ENCODE assay signal across 13 cellular contexts in the genomic region with DNA sequence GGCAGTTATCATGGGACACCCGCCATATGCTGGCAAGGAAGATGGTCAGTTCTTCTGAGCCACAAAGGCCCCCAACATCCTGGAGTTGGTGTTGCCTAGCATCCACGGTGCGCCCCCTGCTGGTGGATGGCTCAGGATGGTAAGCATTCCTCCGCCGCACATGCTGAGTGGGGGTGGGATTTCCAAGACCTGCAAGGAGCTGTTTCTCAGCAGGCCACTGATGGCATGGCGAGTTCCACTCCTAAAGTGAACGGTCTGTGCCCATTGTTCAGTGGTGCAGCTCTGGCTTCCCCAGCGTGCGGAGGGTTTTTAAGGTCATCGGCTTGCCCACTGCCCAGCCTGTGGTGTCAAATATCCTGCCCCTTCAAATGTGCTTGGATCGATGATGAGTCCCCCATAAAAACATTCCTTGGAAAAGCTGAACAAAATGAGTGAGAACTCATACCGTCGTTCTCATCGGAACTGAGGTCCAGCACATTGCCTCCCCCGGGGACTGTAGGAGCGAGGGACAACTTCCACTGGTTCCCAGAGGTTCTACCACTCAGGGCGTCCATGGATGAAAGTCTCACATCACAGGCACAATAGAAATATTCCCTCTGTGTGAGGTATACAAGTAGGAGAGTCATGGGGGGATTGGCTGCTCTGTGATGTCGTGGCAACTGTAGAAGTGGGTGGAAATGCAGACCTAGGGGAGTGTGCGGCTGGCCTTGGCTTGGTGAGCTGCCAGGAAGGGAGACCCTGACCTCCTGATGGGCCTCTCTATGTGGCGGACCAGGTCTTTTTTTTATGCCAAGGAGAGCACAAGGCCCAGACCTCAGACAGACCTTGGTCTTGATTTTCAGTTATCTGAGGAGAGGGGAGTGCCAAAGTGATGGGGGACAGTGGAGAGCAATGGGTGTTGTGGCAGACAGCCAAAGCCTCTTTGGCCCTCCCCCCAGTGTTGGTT.
DNase-seq lines count a peak whose midpoint lies in the region; TF ChIP-seq lines count a peak whose summit lies in the region.
"Had no signal": no experiment of that assay in that cellular context is flagged by ENCODE, and none has a peak within 500 bp of the region (broad histone marks: within the 10 kb centered on the region; RNA-seq: fewer than 3 reads in every experiment).

No MANE protein-coding gene starts in this region.

- H3K27ac ChIP-seq in brain microvascular endothelial cell: no peak overlapping the region
- H3K27ac ChIP-seq in hepatocyte: no peak overlapping the region
- H3K27ac ChIP-seq: ovary had no signal

- no peaks in the 10 kb centered on the region for H3K9me2 ChIP-seq in hepatocyte (replicated peaks; ENCODE audit: insufficient read depth)

- no peaks in the 10 kb centered on the region for H3K27me3 ChIP-seq in brain microvascular endothelial cell (replicated peaks)
- no peaks in the 10 kb centered on the region for H3K27me3 ChIP-seq in hepatocyte
- H3K27me3 ChIP-seq: ovary had no signal

- intact Hi-C loops in activated T-helper 2 cell treated with anti-CD3 and anti-CD28 coated beads, Interferon-gamma antibody, Interleukin-2, Interleukin-4, amounts not matched to agents 10 μg/mL and 5 μg/mL and 100 μg/mL, durations not matched to agents 14 hours and 24 hours and 36 hours (cut with micrococcal nuclease): no loop called here

- H3K36me3 ChIP-seq in brain microvascular endothelial cell (replicated peaks) (peaks cover 48% of the 10 kb centered on the region), hepatocyte (replicated peaks; ENCODE audit: insufficient read depth, low read depth) (no peaks in the 10 kb centered on the region)

- in situ Hi-C loops in brain microvascular endothelial cell (cut with HindIII; ENCODE audit: low pct_ligation_motif_present, low sequenced_read_pairs): no loop called here

- no peaks in the 10 kb centered on the region for H3K27me3 Mint-ChIP-seq in mesothelial cell of epicardium (ENCODE audit: low read depth)
- H3K27me3 Mint-ChIP-seq in activated T-helper 2 cell treated with anti-CD3 and anti-CD28 coated beads, Interferon-gamma antibody, Interleukin-2, Interleukin-4, amounts not matched to agents 10 μg/mL and 5 μg/mL and 100 μg/mL, durations not matched to agents 14 hours and 24 hours and 36 hours (ENCODE audit: low read depth): no peaks in the 10 kb centered on the region

- H3K27ac Mint-ChIP-seq in mesothelial cell of epicardium: no peak overlapping the region
- no peak overlapping the region for H3K27ac Mint-ChIP-seq in activated T-helper 2 cell treated with anti-CD3 and anti-CD28 coated beads, Interferon-gamma antibody, Interleukin-2, Interleukin-4, amounts not matched to agents 10 μg/mL and 5 μg/mL and 100 μg/mL, durations not matched to agents 14 hours and 24 hours and 36 hours

- no peak overlapping the region for H3K4me3 Mint-ChIP-seq in mesothelial cell of epicardium
- H3K4me3 Mint-ChIP-seq in activated T-helper 2 cell treated with anti-CD3 and anti-CD28 coated beads, Interferon-gamma antibody, Interleukin-2, Interleukin-4, amounts not matched to agents 10 μg/mL and 5 μg/mL and 100 μg/mL, durations not matched to agents 14 hours and 24 hours and 36 hours (ENCODE audit: low read depth): no peak overlapping the region

- peaks cover 59% of the 10 kb centered on the region for H3K9me3 ChIP-seq in hepatocyte (ENCODE audit: low read depth)

- H2AFZ ChIP-seq in hepatocyte: no peak overlapping the region

- no peak overlapping the region for H3K4me2 ChIP-seq in hepatocyte

- no peaks in the 10 kb centered on the region for H3K4me1 Mint-ChIP-seq in mesothelial cell of epicardium
- H3K4me1 Mint-ChIP-seq in activated T-helper 2 cell treated with anti-CD3 and anti-CD28 coated beads, Interferon-gamma antibody, Interleukin-2, Interleukin-4, amounts not matched to agents 10 μg/mL and 5 μg/mL and 100 μg/mL, durations not matched to agents 14 hours and 24 hours and 36 hours (ENCODE audit: low read depth): no peaks in the 10 kb centered on the region

- peak; percentile 1 for DNase-seq in AG08396 (ENCODE audit: low spot score)
- no peak for DNase-seq in brain microvascular endothelial cell
- DNase-seq in mesothelial cell of epicardium (ENCODE audit: low spot score in 2 of 2, unreplicated experiment in 2 of 2): peak; percentile 12 to 25
- DNase-seq in hypothalamus (lab: John Stamatoyannopoulos, UW): no peak
- no peak for DNase-seq in activated T-helper 2 cell treated with anti-CD3 and anti-CD28 coated beads, Interferon-gamma antibody, Interleukin-2, Interleukin-4, amounts not matched to agents 10 μg/mL and 5 μg/mL and 100 μg/mL, durations not matched to agents 14 hours and 24 hours and 36 hours (ENCODE audit: low spot score)
- no peak for DNase-seq in NCI-H748 treated with DMSO at 0.1 percent for 48 hours (lab: John Stamatoyannopoulos, UW)
- DNase-seq in hepatocyte (ENCODE audit: low spot score): no peak
- DNase-seq: activated naive CD4-positive, alpha-beta T cell treated with anti-CD3 and anti-CD28 coated beads, Interleukin-2, amount 50 U/mL, for 16 hours; central memory CD4-positive, alpha-beta T cell; NCI-H446; T-helper 9 cell had no signal

- H3K79me2 ChIP-seq in hepatocyte: no peaks in the 10 kb centered on the region

- H3K4me1 ChIP-seq in hepatocyte (ENCODE audit: insufficient read depth): no peaks in the 10 kb centered on the region

- H4K20me1 ChIP-seq in hepatocyte (ENCODE audit: insufficient read depth, poor library complexity, severe bottlenecking): no peaks in the 10 kb centered on the region

- TF ChIP-seq CTCF in GM12872 (IDR thresholded peaks at IDR 0.05; ENCODE audit: insufficient read depth, low read depth, low read length) (peak; percentile 17; the same call in 1 of the 3 replicates), brain microvascular endothelial cell (IDR thresholded peaks at IDR 0.05; ENCODE audit: low read depth, low read length, missing control alignments) (peak; percentile 27), mesothelial cell of epicardium (IDR thresholded peaks at IDR 0.05; ENCODE audit: unreplicated experiment) (no peak), hepatocyte (IDR thresholded peaks at IDR 0.05; ENCODE audit: poor library complexity) (no peak)

- H3K9me3 Mint-ChIP-seq in mesothelial cell of epicardium: peaks cover 84% of the 10 kb centered on the region
- H3K9me3 Mint-ChIP-seq in activated T-helper 2 cell treated with anti-CD3 and anti-CD28 coated beads, Interferon-gamma antibody, Interleukin-2, Interleukin-4, amounts not matched to agents 10 μg/mL and 5 μg/mL and 100 μg/mL, durations not matched to agents 14 hours and 24 hours and 36 hours: peaks cover 94% of the 10 kb centered on the region

- H3K36me3 Mint-ChIP-seq in mesothelial cell of epicardium: peaks cover 99% of the 10 kb centered on the region
- peaks cover 88% of the 10 kb centered on the region for H3K36me3 Mint-ChIP-seq in activated T-helper 2 cell treated with anti-CD3 and anti-CD28 coated beads, Interferon-gamma antibody, Interleukin-2, Interleukin-4, amounts not matched to agents 10 μg/mL and 5 μg/mL and 100 μg/mL, durations not matched to agents 14 hours and 24 hours and 36 hours (ENCODE audit: low read depth)

- 90% methylated on average over 20 of the region's 20 CpGs for WGBS in hepatocyte (ENCODE audit: low lambda C conversion rate, missing lambda C conversion rate)

- H3K4me3 ChIP-seq in brain microvascular endothelial cell (ENCODE audit: low read depth, low read length): no peak overlapping the region
- H3K4me3 ChIP-seq in hepatocyte: no peak overlapping the region
- H3K4me3 ChIP-seq: ovary had no signal

Comparison
In these comparisons a context has a peak if more than half of its experiments do, and no peak if none do; other contexts are left out.
1. DNase-seq: peak in AG08396 (single experiment) and mesothelial cell of epicardium (2 of 2); none in brain microvascular endothelial cell (single experiment), hypothalamus (0 of 51), activated T-helper 2 cell treated with anti-CD3 and anti-CD28 coated beads, Interferon-gamma antibody, Interleukin-2, Interleukin-4, amounts not matched to agents 10 μg/mL and 5 μg/mL and 100 μg/mL, durations not matched to agents 14 hours and 24 hours and 36 hours (single experiment), NCI-H748 treated with DMSO at 0.1 percent for 48 hours (single experiment) and hepatocyte (single experiment).
2. CTCF ChIP-seq: peak in GM12872 (single experiment) and brain microvascular endothelial cell (single experiment); none in mesothelial cell of epicardium (single experiment) and hepatocyte (single experiment).